In genomic region chr12:19778822-19779221, GRCh38 we compare ENCODE assay signal across 16 cellular contexts.
DNase-seq lines count a peak whose midpoint lies in the region; ATAC-seq, FAIRE-seq and TF ChIP-seq lines count a peak whose summit lies in the region.
"Had no signal": no experiment of that assay in that cellular context is flagged by ENCODE, and none has a peak within 500 bp of the region (broad histone marks: within the 10 kb centered on the region; RNA-seq: fewer than 3 reads in every experiment).

No MANE protein-coding gene starts in this region.

- H4K20me1 ChIP-seq in OCI-LY3 (ENCODE audit: insufficient read depth, low read length) (no peaks in the 10 kb centered on the region), endothelial cell of umbilical vein (replicated peaks; ENCODE audit: control insufficient read depth, extremely low read depth, insufficient read depth, low read length) (no peaks in the 10 kb centered on the region)

- intact Hi-C loops in endothelial cell of umbilical vein (cut with micrococcal nuclease), result no loop called here

- dilution Hi-C loops in endothelial cell of umbilical vein (cut with MboI; ENCODE audit: extremely low pct_ligation_motif_present, low sequenced_read_pairs), result no loop called here

- H3K4me3 ChIP-seq in GM06990 (replicated peaks; ENCODE audit: low read depth, low read length), result no peak overlapping the region
- H3K4me3 ChIP-seq in OCI-LY3 (ENCODE audit: low read length), result no peak overlapping the region
- no peak overlapping the region for H3K4me3 ChIP-seq in endothelial cell of umbilical vein (replicated peaks in 1 of 3; ENCODE audit: insufficient read depth in 1 of 3, low read depth in 1 of 3, low read length in 3 of 3)
- H3K4me3 ChIP-seq in neuronal stem cell (ENCODE audit: low read length in 2 of 2), result no peak overlapping the region
- H3K4me3 ChIP-seq: hepatocyte, suprapubic skin had no signal

- H4K8ac ChIP-seq in neuronal stem cell (ENCODE audit: low read depth, low read length), result no peak overlapping the region

- no peak overlapping the region for H2BK12ac ChIP-seq in neuronal stem cell (ENCODE audit: low read length)

- no peak overlapping the region for H3K27ac ChIP-seq in OCI-LY3 (ENCODE audit: low read length)
- H3K27ac ChIP-seq in endothelial cell of umbilical vein (ENCODE audit: insufficient read depth, low read depth, low read length), result no peak overlapping the region
- no peak overlapping the region for H3K27ac ChIP-seq in neuronal stem cell (replicated peaks; ENCODE audit: low read length)
- H3K27ac ChIP-seq: hepatocyte, suprapubic skin had no signal

- no peak for FAIRE-seq in endothelial cell of umbilical vein (lab: Jason Lieb, UNC)
- FAIRE-seq: G401.6, GM19239, TTC549 had no signal

- ATAC-seq in GM21529 (IDR thresholded peaks at IDR 0.05; ENCODE audit: unreplicated experiment), result no peak
- ATAC-seq: activated CD8-positive, alpha-beta T cell treated with anti-CD3 and anti-CD28 coated beads for 36 hours had no signal

- no peak for TF ChIP-seq POLR2A in endothelial cell of umbilical vein (IDR thresholded peaks at IDR 0.05; ENCODE audit: low read depth, low read length)

- no peak overlapping the region for H3K4me2 ChIP-seq in OCI-LY3 (ENCODE audit: low read length)
- no peak overlapping the region for H3K4me2 ChIP-seq in endothelial cell of umbilical vein (ENCODE audit: insufficient read depth, low read length)
- no peak overlapping the region for H3K4me2 ChIP-seq in neuronal stem cell (ENCODE audit: insufficient read depth, low read length, poor library complexity, severe bottlenecking)
- H3K4me2 ChIP-seq: hepatocyte, SK-N-SH had no signal

- H3K27me3 ChIP-seq in GM06990 (replicated peaks; ENCODE audit: control insufficient read depth, insufficient read depth, low read length) (no peaks in the 10 kb centered on the region), OCI-LY3 (ENCODE audit: low read depth, low read length) (no peaks in the 10 kb centered on the region), endothelial cell of umbilical vein (ENCODE audit: control insufficient read depth in 2 of 2, insufficient read depth in 2 of 2, low read length in 2 of 2) (no peaks in the 10 kb centered on the region), neuronal stem cell (ENCODE audit: control insufficient read depth in 3 of 3, insufficient read depth in 3 of 3, low read depth in 1 of 3, low read length in 3 of 3) (no peaks in the 10 kb centered on the region)
- H3K27me3 ChIP-seq: hepatocyte, suprapubic skin had no signal

- no peak overlapping the region for H2BK120ac ChIP-seq in neuronal stem cell (ENCODE audit: low read depth, low read length)

- no peak overlapping the region for H2BK15ac ChIP-seq in neuronal stem cell (ENCODE audit: low read length)

- no peak overlapping the region for H2BK5ac ChIP-seq in neuronal stem cell (ENCODE audit: low read length)

- no peak overlapping the region for H2AK5ac ChIP-seq in neuronal stem cell (ENCODE audit: low read depth, low read length)

- H2AFZ ChIP-seq in OCI-LY3 (ENCODE audit: low read depth, low read length) (no peak overlapping the region), endothelial cell of umbilical vein (ENCODE audit: low read depth, low read length) (peak overlapping the region; percentile 42), neuronal stem cell (ENCODE audit: low read length) (peak overlapping the region; percentile 36)
- H2AFZ ChIP-seq: hepatocyte had no signal

- DNase-seq in GM06990 (ENCODE audit: extremely low read depth, insufficient read length) (no peak), endothelial cell of umbilical vein (ENCODE audit: low read depth, low spot score) (peak; percentile 47), neuronal stem cell (ENCODE audit: low spot score) (no peak), NCI-H2081 treated with DMSO at 0.1 percent for 48 hours (lab: John Stamatoyannopoulos, UW) (no peak), GDM1 (lab: John Stamatoyannopoulos, UW) (no peak), NCI-H2227 treated with DMSO at 0.1 percent for 48 hours (lab: John Stamatoyannopoulos, UW) (no peak)
- DNase-seq: activated CD8-positive, alpha-beta T cell treated with anti-CD3 and anti-CD28 coated beads for 36 hours; anterior cingulate cortex; SK-N-SH had no signal

- peaks cover 2% of the 10 kb centered on the region for H3K79me1 ChIP-seq in neuronal stem cell (ENCODE audit: low read depth, low read length)

- TF ChIP-seq CTCF in GM06990 (IDR thresholded peaks at IDR 0.05; ENCODE audit: insufficient read depth, low read length, poor library complexity, severe bottlenecking) (peak; percentile 24), OCI-LY3 (IDR thresholded peaks at IDR 0.05; ENCODE audit: low read depth, low read length) (peak; percentile 34; the same call in 1 of the 2 replicates), endothelial cell of umbilical vein (IDR thresholded peaks at IDR 0.05; ENCODE audit: extremely low read depth in 1 of 2, insufficient read depth in 1 of 2, low read depth in 1 of 2, low read length in 2 of 2) (no peak)

- H3K18ac ChIP-seq in neuronal stem cell (ENCODE audit: low read length), result no peak overlapping the region

- H4K91ac ChIP-seq in neuronal stem cell (ENCODE audit: low read depth, low read length, poor library complexity), result no peak overlapping the region

- CTCF ChIA-PET in endothelial cell of umbilical vein (lab: Charles Lee), result interaction anchor here (0.7 to 2.3 kb wide), 5 partner anchors 9 to 770 kb away, joined by 3 to 13 read pairs (median 3); no protein-coding TSS in a partner anchor

- BruUV-seq in endothelial cell of umbilical vein (replicated peaks; lab: Mats Ljungman, UMichigan), result no TSS peak

- no peaks in the 10 kb centered on the region for H3K79me2 ChIP-seq in OCI-LY3 (ENCODE audit: low read length)
- H3K79me2 ChIP-seq in endothelial cell of umbilical vein (ENCODE audit: control insufficient read depth, insufficient read depth, low read length), result no peaks in the 10 kb centered on the region
- H3K79me2 ChIP-seq: hepatocyte had no signal

- H3K9ac ChIP-seq in OCI-LY3 (ENCODE audit: low read length) (no peak overlapping the region), endothelial cell of umbilical vein (replicated peaks; ENCODE audit: extremely low read depth, insufficient read depth, low read length) (no peak overlapping the region), neuronal stem cell (ENCODE audit: low read depth, low read length, poor library complexity) (no peak overlapping the region)
- H3K9ac ChIP-seq: SK-N-SH had no signal

- no peaks in the 10 kb centered on the region for H3K36me3 ChIP-seq in GM06990 (ENCODE audit: control insufficient read depth, insufficient read depth, low read length)
- no peaks in the 10 kb centered on the region for H3K36me3 ChIP-seq in OCI-LY3 (replicated peaks; ENCODE audit: low read depth, low read length)
- H3K36me3 ChIP-seq in endothelial cell of umbilical vein (ENCODE audit: control insufficient read depth in 2 of 2, extremely low read depth in 1 of 2, insufficient read depth in 2 of 2, low read length in 2 of 2), result no peaks in the 10 kb centered on the region
- no peaks in the 10 kb centered on the region for H3K36me3 ChIP-seq in neuronal stem cell (replicated peaks in 1 of 2; ENCODE audit: control insufficient read depth in 2 of 2, insufficient read depth in 2 of 2, low read length in 2 of 2)
- H3K36me3 ChIP-seq: suprapubic skin had no signal

- POLR2A ChIA-PET in endothelial cell of umbilical vein (lab: Charles Lee), result interaction anchor here (0.6 kb wide), 1 partner anchor 589 kb away, joined by 5 read pairs; the partner anchor contains the start of gene PDE3A

- H3K4me1 ChIP-seq in OCI-LY3 (ENCODE audit: low read length) (no peaks in the 10 kb centered on the region), endothelial cell of umbilical vein (ENCODE audit: control insufficient read depth, extremely low read depth, insufficient read depth, low read length) (peaks cover 12% of the 10 kb centered on the region), neuronal stem cell (ENCODE audit: control insufficient read depth in 2 of 2, insufficient read depth in 1 of 2, low read depth in 1 of 2, low read length in 2 of 2) (peaks cover 4 to 12% of the 10 kb centered on the region in 2 donors)
- H3K4me1 ChIP-seq: suprapubic skin had no signal

- H3K14ac ChIP-seq in neuronal stem cell (ENCODE audit: low read length), result no peak overlapping the region

- WGBS in neuronal stem cell (ENCODE audit: extremely low coverage in 2 of 2, insufficient read length in 2 of 2, insufficient replicate concordance in 1 of 2), 2 donors, result no CpG with 5 or more reads among the region's 3 CpGs

- no peaks in the 10 kb centered on the region for H3K9me3 ChIP-seq in OCI-LY3 (ENCODE audit: insufficient read depth, low read length)
- no peaks in the 10 kb centered on the region for H3K9me3 ChIP-seq in endothelial cell of umbilical vein (replicated peaks; ENCODE audit: control insufficient read depth, insufficient read depth, low read length)
- no peaks in the 10 kb centered on the region for H3K9me3 ChIP-seq in neuronal stem cell (replicated peaks in 1 of 2; ENCODE audit: control insufficient read depth in 2 of 2, insufficient read depth in 1 of 2, low read depth in 1 of 2, low read length in 2 of 2)
- H3K9me3 ChIP-seq: SK-N-SH, suprapubic skin had no signal

- H3K4ac ChIP-seq in neuronal stem cell (ENCODE audit: low read length), result no peak overlapping the region

- H3K9me1 ChIP-seq in endothelial cell of umbilical vein (replicated peaks; ENCODE audit: control insufficient read depth, extremely low read depth, insufficient read depth, low read length), result no peaks in the 10 kb centered on the region

- H3K23ac ChIP-seq in neuronal stem cell (ENCODE audit: low read depth, low read length, poor library complexity), result no peak overlapping the region

TF ChIP-seq in endothelial cell of umbilical vein, 7 proteins besides CTCF, POLR2A, EP300 and RAD21:
- TF ChIP-seq EZH2 (IDR thresholded peaks at IDR 0.05; ENCODE audit: borderline replicate concordance, low read depth, low read length, severe bottlenecking), result no peak
- no peak for TF ChIP-seq GATA2 (IDR thresholded peaks at IDR 0.05; ENCODE audit: insufficient read depth, insufficient read length, low read depth, low read length)
- no peak for TF ChIP-seq MAX (IDR thresholded peaks at IDR 0.05; ENCODE audit: insufficient read depth, insufficient read length)
- TF ChIP-seq MYC (IDR thresholded peaks at IDR 0.05; ENCODE audit: low read depth, low read length), result no peak
- TF ChIP-seq POLR2AphosphoS5 (IDR thresholded peaks at IDR 0.05; ENCODE audit: insufficient read depth, low read depth, low read length), result no peak
- no peak for TF ChIP-seq FOS (IDR thresholded peaks at IDR 0.05; ENCODE audit: borderline replicate concordance, insufficient read depth, low read length)
- no peak for TF ChIP-seq JUN (IDR thresholded peaks at IDR 0.05; ENCODE audit: borderline replicate concordance, insufficient read depth, insufficient read length, low read depth)

Comparison
In these comparisons a context has a peak if more than half of its experiments do, and no peak if none do; other contexts are left out.
1. CTCF ChIP-seq: peak in GM06990 (single experiment) and OCI-LY3 (single experiment); none in endothelial cell of umbilical vein (0 of 2).